17 cellular contexts compared by ENCODE assay signal in genomic region chr6:25127433-25127832, GRCh38.
"Had no signal": no experiment of that assay in that cellular context is flagged by ENCODE, and none has a peak within 500 bp of the region (broad histone marks: within the 10 kb centered on the region; RNA-seq: fewer than 3 reads in every experiment).

No MANE protein-coding gene starts in this region.

- H3K27me3 ChIP-seq: gastroesophageal sphincter, neutrophil, thyroid gland, uterus had no signal

- ATAC-seq: activated naive CD4-positive, alpha-beta T cell treated with anti-CD3 and anti-CD28 coated beads, Interleukin-2, amount 50 U/mL, for 72 hours; gastroesophageal sphincter; mucosa of descending colon; naive thymus-derived CD4-positive, alpha-beta T cell; stimulated activated memory B cell treated with anti-CD40 and anti-IgM and Interleukin-4, amounts not matched to agents 10 μg/mL and 1 μg/mL and 100 μg/mL, for 72 hours; WTC11 had no signal

- DNase-seq: activated CD4-positive, alpha-beta T cell treated with anti-CD3 and anti-CD28 coated beads for 48 hours; activated effector memory CD4-positive, alpha-beta T cell treated with Interleukin-2 at 50 U/mL for 16 hours; anterior cingulate cortex; endodermal cell; erythroblast; islet precursor cell; mucosa of descending colon; naive thymus-derived CD4-positive, alpha-beta T cell; thyroid gland; uterus had no signal

- H3K27me3 Mint-ChIP-seq: naive thymus-derived CD4-positive, alpha-beta T cell; stimulated activated memory B cell treated with anti-CD40 and anti-IgM and Interleukin-4, amounts not matched to agents 10 μg/mL and 1 μg/mL and 100 μg/mL, for 72 hours had no signal

- H3K27ac Mint-ChIP-seq: endodermal cell; stimulated activated memory B cell treated with anti-CD40 and anti-IgM and Interleukin-4, amounts not matched to agents 10 μg/mL and 1 μg/mL and 100 μg/mL, for 72 hours; WTC11 had no signal

- FAIRE-seq: TTC549 had no signal

- H3K9me3 ChIP-seq: gastroesophageal sphincter, mucosa of descending colon, neutrophil, thyroid gland, uterus had no signal

- H3K4me3 Mint-ChIP-seq: endodermal cell; stimulated activated memory B cell treated with anti-CD40 and anti-IgM and Interleukin-4, amounts not matched to agents 10 μg/mL and 1 μg/mL and 100 μg/mL, for 72 hours; WTC11 had no signal

- H3K4me3 ChIP-seq: gastroesophageal sphincter, mucosa of descending colon, SK-N-MC, thyroid gland, uterus had no signal

- H3K9me3 Mint-ChIP-seq: stimulated activated memory B cell treated with anti-CD40 and anti-IgM and Interleukin-4, amounts not matched to agents 10 μg/mL and 1 μg/mL and 100 μg/mL, for 72 hours had no signal

- H3K36me3 ChIP-seq: uterus had no signal

- H3K27ac ChIP-seq: gastroesophageal sphincter, neutrophil, SK-N-MC, thyroid gland had no signal
